In the genomic region with DNA sequence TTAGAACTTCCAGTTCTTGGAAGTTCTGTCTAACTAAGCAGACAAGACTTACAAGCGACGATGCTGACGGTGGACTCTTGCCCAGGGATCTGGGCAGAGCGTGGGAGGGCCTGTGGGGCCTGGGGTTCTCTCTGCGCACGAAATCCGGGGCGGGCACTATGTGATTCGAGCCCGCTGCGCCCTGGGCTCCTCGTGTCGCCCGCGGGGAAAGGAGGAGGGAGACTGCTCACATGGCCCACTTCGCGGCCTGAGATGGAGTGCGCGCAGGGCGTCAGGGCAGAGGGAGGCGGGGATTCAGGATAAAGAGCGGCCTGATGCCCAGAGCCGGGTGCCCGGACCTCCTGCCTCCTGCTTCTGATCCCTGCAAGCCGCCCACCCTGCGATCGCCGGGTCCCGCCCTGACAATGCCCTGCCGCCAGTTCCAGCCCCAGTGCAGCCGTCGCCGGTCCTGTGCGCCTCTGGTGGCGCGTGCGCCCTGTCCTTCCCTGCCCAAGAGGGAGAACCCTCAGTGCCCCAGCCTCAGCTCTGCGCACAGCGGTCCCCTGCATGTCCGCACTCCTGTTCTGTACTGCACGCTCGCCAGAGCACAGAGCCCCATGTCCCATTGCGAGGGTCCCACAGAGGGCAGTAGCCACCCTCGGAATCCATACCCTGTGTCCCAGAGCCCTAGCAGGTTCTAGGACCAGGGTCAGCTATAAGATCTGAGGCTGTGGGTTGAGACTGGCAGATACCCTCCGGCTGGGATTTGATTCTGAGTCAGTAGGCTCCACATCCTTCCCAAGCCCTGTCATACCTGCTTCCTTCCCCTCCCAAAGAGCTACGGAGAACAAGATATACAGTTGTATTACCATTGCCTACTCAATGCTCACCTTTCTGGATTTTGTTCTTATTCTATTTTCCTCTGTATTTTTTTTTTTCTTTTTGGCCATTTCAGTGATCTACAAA, we compare ENCODE assay signal across 9 cellular contexts.
DNase-seq lines count a peak whose midpoint lies in the region; ATAC-seq and TF ChIP-seq lines count a peak whose summit lies in the region.
"Had no signal": no experiment of that assay in that cellular context is flagged by ENCODE, and none has a peak within 500 bp of the region (broad histone marks: within the 10 kb centered on the region; RNA-seq: fewer than 3 reads in every experiment).

No MANE protein-coding gene starts in this region.

- ATAC-seq in GM18511 (IDR thresholded peaks at IDR 0.05; ENCODE audit: unreplicated experiment): no peak
- no peak for ATAC-seq in HG02852 (IDR thresholded peaks at IDR 0.05; ENCODE audit: unreplicated experiment)

- peaks cover 25% of the 10 kb centered on the region for H3K27me3 Mint-ChIP-seq in MCF 10A (ENCODE audit: insufficient read depth, unreplicated experiment)
- peaks cover 45% of the 10 kb centered on the region for H3K27me3 Mint-ChIP-seq in activated naive CD8-positive, alpha-beta T cell treated with anti-CD3 and anti-CD28 coated beads for 36 hours

- BruUV-seq in MCF 10A (replicated peaks; lab: Mats Ljungman, UMichigan): no TSS peak

- peak overlapping the region; percentile 9 to 36 (median 36) for H3K4me3 ChIP-seq in breast epithelium
- peak overlapping the region; percentile 62 for H3K4me3 ChIP-seq in iPS-20b (ENCODE audit: low read length)
- H3K4me3 ChIP-seq in Peyer's patch: peak overlapping the region in 1 of 4 donors; percentile 24
- H3K4me3 ChIP-seq: SJSA1 had no signal

- DNase-seq in breast epithelium (ENCODE audit: low spot score in 2 of 2) (no peak), MCF 10A (ENCODE audit: unreplicated experiment) (no peak), Peyer's patch (no peak)
- DNase-seq in activated naive CD8-positive, alpha-beta T cell treated with anti-CD3 and anti-CD28 coated beads for 36 hours: peak; percentile 25
- peak; percentile 21 to 28 for DNase-seq in stimulated activated CD4-positive, alpha-beta T cell treated with anti-CD3 and anti-CD28 coated beads, Interleukin-2, amount 100 ng/mL, for 24 hours

- no peak for TF ChIP-seq CTCF in breast epithelium (IDR thresholded peaks at IDR 0.05)
- TF ChIP-seq CTCF in MCF 10A (IDR thresholded peaks at IDR 0.05; ENCODE audit: unreplicated experiment): no peak
- TF ChIP-seq CTCF in Peyer's patch (IDR thresholded peaks at IDR 0.05): no peak

- no peak overlapping the region for H3K27ac Mint-ChIP-seq in MCF 10A (ENCODE audit: low read depth, unreplicated experiment)
- H3K27ac Mint-ChIP-seq in activated naive CD8-positive, alpha-beta T cell treated with anti-CD3 and anti-CD28 coated beads for 36 hours: no peak overlapping the region

- H3K9ac ChIP-seq in iPS-20b (ENCODE audit: low read depth, low read length): peak overlapping the region; percentile 62; the same call in 1 of the 2 replicates

- H3K9me3 Mint-ChIP-seq in MCF 10A (ENCODE audit: unreplicated experiment): no peaks in the 10 kb centered on the region
- H3K9me3 Mint-ChIP-seq in activated naive CD8-positive, alpha-beta T cell treated with anti-CD3 and anti-CD28 coated beads for 36 hours: no peaks in the 10 kb centered on the region

- TF ChIP-seq POLR2A in breast epithelium (IDR thresholded peaks at IDR 0.05): no peak
- no peak for TF ChIP-seq POLR2A in Peyer's patch (IDR thresholded peaks at IDR 0.05)

- POLR2A ChIA-PET in MCF 10A (lab: Yijun Ruan, JAX): no interaction called here

- H3K4me1 ChIP-seq in breast epithelium (no peaks in the 10 kb centered on the region), iPS-20b (ENCODE audit: insufficient read depth, low read length) (no peaks in the 10 kb centered on the region), Peyer's patch (no peaks in the 10 kb centered on the region)

- CTCF ChIA-PET in MCF 10A (lab: Yijun Ruan, JAX): no interaction called here

- no peaks in the 10 kb centered on the region for H3K36me3 ChIP-seq in breast epithelium
- H3K36me3 ChIP-seq in iPS-20b (ENCODE audit: insufficient read depth, low read depth, low read length): no peaks in the 10 kb centered on the region
- no peaks in the 10 kb centered on the region for H3K36me3 ChIP-seq in Peyer's patch
- H3K36me3 ChIP-seq: SJSA1 had no signal

- H3K27me3 ChIP-seq in breast epithelium (peaks cover 0 to 18% of the 10 kb centered on the region in 2 donors), iPS-20b (ENCODE audit: insufficient read depth, low read length) (peaks cover 28% of the 10 kb centered on the region), Peyer's patch (no peaks in the 10 kb centered on the region)
- H3K27me3 ChIP-seq: SJSA1 had no signal

- H3K4me1 Mint-ChIP-seq in MCF 10A (ENCODE audit: insufficient read depth, unreplicated experiment): no peaks in the 10 kb centered on the region
- H3K4me1 Mint-ChIP-seq in activated naive CD8-positive, alpha-beta T cell treated with anti-CD3 and anti-CD28 coated beads for 36 hours: peaks cover 15% of the 10 kb centered on the region

- intact Hi-C loops in breast epithelium (cut with DNase I; ENCODE audit: low total_unique reads): no loop called here
- intact Hi-C loops in MCF 10A (cut with micrococcal nuclease): no loop called here

- H3K27ac ChIP-seq in breast epithelium (no peak overlapping the region), iPS-20b (ENCODE audit: low read length) (no peak overlapping the region), Peyer's patch (no peak overlapping the region)
- H3K27ac ChIP-seq: SJSA1 had no signal

- H3K4me3 Mint-ChIP-seq in MCF 10A (ENCODE audit: unreplicated experiment): no peak overlapping the region
- peak overlapping the region; percentile 71 for H3K4me3 Mint-ChIP-seq in activated naive CD8-positive, alpha-beta T cell treated with anti-CD3 and anti-CD28 coated beads for 36 hours

- H3K9me3 ChIP-seq in breast epithelium (no peaks in the 10 kb centered on the region), iPS-20b (ENCODE audit: insufficient read depth, low read depth, low read length) (no peaks in the 10 kb centered on the region), Peyer's patch (no peaks in the 10 kb centered on the region)
- H3K9me3 ChIP-seq: SJSA1 had no signal

- H3K36me3 Mint-ChIP-seq in MCF 10A (ENCODE audit: insufficient read depth, unreplicated experiment): no peaks in the 10 kb centered on the region
- H3K36me3 Mint-ChIP-seq in activated naive CD8-positive, alpha-beta T cell treated with anti-CD3 and anti-CD28 coated beads for 36 hours: no peaks in the 10 kb centered on the region

Comparison
In these comparisons a context has a peak if more than half of its experiments do, and no peak if none do; other contexts are left out.
1. DNase-seq: peak in activated naive CD8-positive, alpha-beta T cell treated with anti-CD3 and anti-CD28 coated beads for 36 hours (single experiment) and stimulated activated CD4-positive, alpha-beta T cell treated with anti-CD3 and anti-CD28 coated beads, Interleukin-2, amount 100 ng/mL, for 24 hours (2 of 2); none in breast epithelium (0 of 2), MCF 10A (single experiment) and Peyer's patch (0 of 3).